ENCODE assay signal across 28 cellular contexts in the genomic region with DNA sequence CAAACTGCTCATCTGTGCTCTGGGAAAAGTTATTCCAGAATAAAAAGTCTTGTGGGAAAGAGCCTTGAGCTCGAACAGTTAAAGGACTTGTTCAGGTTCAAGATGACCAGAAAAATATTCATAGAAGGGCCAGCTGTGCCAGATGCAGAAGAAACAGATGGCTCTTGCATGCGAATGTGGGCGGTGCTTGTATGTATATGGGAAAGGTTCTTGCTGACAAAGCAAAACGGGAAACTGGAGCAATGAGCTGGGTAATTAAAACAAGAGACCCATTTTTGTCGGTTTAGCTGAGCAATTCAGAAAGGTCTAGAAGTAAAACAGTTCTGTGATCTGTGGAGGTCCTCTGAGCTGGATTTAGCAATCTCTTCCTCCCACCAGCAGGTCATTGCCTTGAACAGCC.
"Had no signal": no experiment of that assay in that cellular context is flagged by ENCODE, and none has a peak within 500 bp of the region (broad histone marks: within the 10 kb centered on the region; RNA-seq: fewer than 3 reads in every experiment).

No MANE protein-coding gene starts in this region.

- H3K4me1 Mint-ChIP-seq: activated B cell treated with CpG ODN at 0.5 μM for 24 hours; activated naive CD4-positive, alpha-beta T cell treated with anti-CD3 and anti-CD28 coated beads, Interleukin-2, amount 50 U/mL, for 24 hours; activated naive CD8-positive, alpha-beta T cell treated with anti-CD3 and anti-CD28 coated beads, Interleukin-2, amount 50 U/mL, for 24 hours; naive thymus-derived CD4-positive, alpha-beta T cell; neural crest cell; stimulated activated naive B cell treated with anti-CD40 and anti-IgM and Interleukin-4, amounts not matched to agents 10 μg/mL and 1 μg/mL and 100 μg/mL, for 72 hours had no signal

- H3K36me3 Mint-ChIP-seq: activated naive CD4-positive, alpha-beta T cell treated with anti-CD3 and anti-CD28 coated beads, Interleukin-2, amount 50 U/mL, for 24 hours; naive thymus-derived CD4-positive, alpha-beta T cell; stimulated activated naive B cell treated with anti-CD40 and anti-IgM and Interleukin-4, amounts not matched to agents 10 μg/mL and 1 μg/mL and 100 μg/mL, for 72 hours had no signal

- H3K9me3 ChIP-seq: gastroesophageal sphincter, right atrium auricular region, stomach, suprapubic skin, tibial artery, upper lobe of right lung had no signal

- H3K4me3 ChIP-seq: gastroesophageal sphincter, right atrium auricular region, stomach, suprapubic skin, tibial artery, upper lobe of right lung had no signal

- H3K9me3 Mint-ChIP-seq: activated B cell treated with CpG ODN at 0.5 μM for 24 hours; activated CD8-positive, alpha-beta T cell treated with anti-CD3 and anti-CD28 coated beads for 36 hours; activated naive CD4-positive, alpha-beta T cell treated with anti-CD3 and anti-CD28 coated beads, Interleukin-2, amount 50 U/mL, for 24 hours; activated naive CD8-positive, alpha-beta T cell treated with anti-CD3 and anti-CD28 coated beads, Interleukin-2, amount 50 U/mL, for 24 hours; activated T-cell treated with anti-CD3 and anti-CD28 coated beads, Interleukin-2, amount 50 U/mL, for 4 hours; activated T-helper 2 cell treated with anti-CD3 and anti-CD28 coated beads, Interferon-gamma antibody, Interleukin-2, Interleukin-4, amounts not matched to agents 10 μg/mL and 5 μg/mL and 100 μg/mL, durations not matched to agents 14 hours and 24 hours and 36 hours had no signal

- H3K4me1 ChIP-seq: gastroesophageal sphincter, right atrium auricular region, stomach, suprapubic skin, upper lobe of right lung had no signal

- H3K27me3 ChIP-seq: gastroesophageal sphincter, right atrium auricular region, stomach, suprapubic skin, tibial artery, upper lobe of right lung had no signal

- H3K36me3 ChIP-seq: gastroesophageal sphincter, right atrium auricular region, stomach, suprapubic skin, tibial artery, upper lobe of right lung had no signal

- H3K27ac Mint-ChIP-seq: activated B cell treated with CpG ODN at 0.5 μM for 24 hours; activated CD8-positive, alpha-beta T cell treated with anti-CD3 and anti-CD28 coated beads for 36 hours; activated naive CD4-positive, alpha-beta T cell treated with anti-CD3 and anti-CD28 coated beads, Interleukin-2, amount 50 U/mL, for 24 hours; activated naive CD8-positive, alpha-beta T cell treated with anti-CD3 and anti-CD28 coated beads, Interleukin-2, amount 50 U/mL, for 24 hours; activated T-helper 2 cell treated with anti-CD3 and anti-CD28 coated beads, Interferon-gamma antibody, Interleukin-2, Interleukin-4, amounts not matched to agents 10 μg/mL and 5 μg/mL and 100 μg/mL, durations not matched to agents 14 hours and 24 hours and 36 hours; effector memory CD8-positive, alpha-beta T cell; naive thymus-derived CD4-positive, alpha-beta T cell; stimulated activated naive B cell treated with anti-CD40 and anti-IgM and Interleukin-4, amounts not matched to agents 10 μg/mL and 1 μg/mL and 100 μg/mL, for 72 hours had no signal

- H3K4me3 Mint-ChIP-seq: activated B cell treated with CpG ODN at 0.5 μM for 24 hours; activated CD8-positive, alpha-beta T cell treated with anti-CD3 and anti-CD28 coated beads for 36 hours; activated naive CD4-positive, alpha-beta T cell treated with anti-CD3 and anti-CD28 coated beads, Interleukin-2, amount 50 U/mL, for 24 hours; activated naive CD8-positive, alpha-beta T cell treated with anti-CD3 and anti-CD28 coated beads, Interleukin-2, amount 50 U/mL, for 24 hours; activated T-cell treated with anti-CD3 and anti-CD28 coated beads, Interleukin-2, amount 50 U/mL, for 4 hours; effector memory CD8-positive, alpha-beta T cell; naive thymus-derived CD4-positive, alpha-beta T cell; neural crest cell; stimulated activated naive B cell treated with anti-CD40 and anti-IgM and Interleukin-4, amounts not matched to agents 10 μg/mL and 1 μg/mL and 100 μg/mL, for 72 hours had no signal

- H3K27ac ChIP-seq: gastroesophageal sphincter, right atrium auricular region, stomach, suprapubic skin, tibial artery, upper lobe of right lung had no signal

- DNase-seq: activated B cell treated with CpG ODN at 0.5 μM for 24 hours; activated CD4-positive, alpha-beta T cell treated with anti-CD3 and anti-CD28 coated beads, Interleukin-2, amount 50 U/mL, for 1 hour; activated CD8-positive, alpha-beta T cell treated with anti-CD3 and anti-CD28 coated beads for 36 hours; activated naive CD8-positive, alpha-beta T cell treated with anti-CD3 and anti-CD28 coated beads, Interleukin-2, amount 50 U/mL, for 24 hours; activated T-cell treated with anti-CD3 and anti-CD28 coated beads, Interleukin-2, amount 50 U/mL, for 4 hours; amygdala; caudate nucleus; cortex of kidney; effector memory CD8-positive, alpha-beta T cell; erythroblast; head of caudate nucleus; hippocampal formation; left cardiac atrium; midbrain; naive thymus-derived CD4-positive, alpha-beta T cell; occipital lobe; stimulated activated CD4-positive, alpha-beta T cell treated with anti-CD3 and anti-CD28 coated beads, Interleukin-15, amount 100 ng/mL, for 24 hours; stimulated activated CD4-positive, alpha-beta T cell treated with anti-CD3 and anti-CD28 coated beads, Interleukin-2, amount 100 ng/mL, for 24 hours; stimulated activated naive B cell treated with anti-CD40 and anti-IgM and Interleukin-4, amounts not matched to agents 10 μg/mL and 1 μg/mL and 100 μg/mL, for 72 hours; stomach; tibial artery; upper lobe of right lung had no signal
